1 cellular context compared by ENCODE assay signal in genomic region chr16:57775661-57776469, GRCh38.
TF ChIP-seq lines count a peak whose summit lies in the region.

No MANE protein-coding gene starts in this region.

TF ChIP-seq in GM23338, 12 proteins besides CTCF, POLR2A, EP300 and RAD21 (continued from another document):
- TF ChIP-seq REST (IDR thresholded peaks at IDR 0.05; ENCODE audit: unreplicated experiment), result no peak
